In the genomic region with DNA sequence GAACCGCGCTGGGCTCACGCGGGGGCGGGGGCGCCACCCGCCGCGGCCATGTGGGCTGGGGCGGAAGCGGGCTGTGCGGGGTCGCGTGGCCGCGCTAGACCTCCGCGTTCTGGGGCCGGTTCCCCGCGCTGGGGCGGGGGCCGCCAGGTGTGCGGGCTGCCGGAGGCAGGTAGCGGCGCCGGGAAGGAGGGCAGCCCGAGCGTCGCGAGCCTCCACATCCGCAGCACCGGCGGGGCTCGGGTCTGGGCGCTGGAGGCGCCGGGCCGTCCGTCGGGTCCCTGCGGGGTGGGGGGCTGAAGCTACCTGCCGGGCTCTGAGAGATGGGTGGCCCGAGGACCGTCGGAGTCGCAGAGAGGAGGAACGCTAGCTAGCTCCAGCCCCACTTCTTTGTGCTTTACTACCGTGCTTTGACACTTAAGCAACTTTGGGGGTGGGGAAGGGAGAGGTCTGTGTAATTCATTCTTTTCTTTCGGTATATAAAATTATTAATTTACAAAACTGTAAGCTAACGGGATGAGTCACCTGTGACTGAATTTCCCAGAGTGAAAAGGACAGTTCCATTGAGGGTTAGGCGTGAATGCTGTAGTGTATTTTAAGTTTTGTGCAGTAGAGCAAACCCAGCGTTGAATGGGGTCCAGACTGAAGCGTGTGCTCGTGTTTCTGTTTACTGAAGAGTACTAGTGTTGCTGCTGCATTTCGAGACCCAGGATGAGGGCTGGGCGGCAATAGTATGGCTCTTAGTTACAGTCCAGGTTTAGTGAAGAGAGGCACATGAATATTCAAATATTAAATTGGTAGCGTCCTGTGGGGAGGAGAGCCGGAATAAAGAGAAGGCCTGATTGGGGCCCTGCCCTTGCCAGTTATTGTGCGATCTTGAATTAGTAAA, we compare ENCODE assay signal across 1 cellular context.
TF ChIP-seq lines count a peak whose summit lies in the region.

No MANE protein-coding gene starts in this region.

TF ChIP-seq in SK-N-SH, 30 proteins besides CTCF, POLR2A, EP300 and RAD21 (continued from another document):
- TF ChIP-seq, protein P1, sequence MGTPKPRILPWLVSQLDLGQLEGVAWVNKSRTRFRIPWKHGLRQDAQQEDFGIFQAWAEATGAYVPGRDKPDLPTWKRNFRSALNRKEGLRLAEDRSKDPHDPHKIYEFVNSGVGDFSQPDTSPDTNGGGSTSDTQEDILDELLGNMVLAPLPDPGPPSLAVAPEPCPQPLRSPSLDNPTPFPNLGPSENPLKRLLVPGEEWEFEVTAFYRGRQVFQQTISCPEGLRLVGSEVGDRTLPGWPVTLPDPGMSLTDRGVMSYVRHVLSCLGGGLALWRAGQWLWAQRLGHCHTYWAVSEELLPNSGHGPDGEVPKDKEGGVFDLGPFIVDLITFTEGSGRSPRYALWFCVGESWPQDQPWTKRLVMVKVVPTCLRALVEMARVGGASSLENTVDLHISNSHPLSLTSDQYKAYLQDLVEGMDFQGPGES (IDR thresholded peaks at IDR 0.05; ENCODE audit: low read depth, low read length) = no peak
- TF ChIP-seq TCF12 (IDR thresholded peaks at IDR 0.05) (no peak), RCOR1 (IDR thresholded peaks at IDR 0.05; ENCODE audit: low read length) (no peak), MXI1 (IDR thresholded peaks at IDR 0.05; ENCODE audit: low read depth, low read length) (peak; percentile 64; the same call in 1 of the 2 replicates), GABPA (IDR thresholded peaks at IDR 0.05; ENCODE audit: low read depth) (no peak), MEF2A (IDR thresholded peaks at IDR 0.05; ENCODE audit: borderline replicate concordance, low read depth) (no peak), NRF1 (IDR thresholded peaks at IDR 0.05; ENCODE audit: low read depth, low read length) (no peak), RXRA (IDR thresholded peaks at IDR 0.05; ENCODE audit: borderline replicate concordance, low read depth) (no peak)
- TF ChIP-seq, protein P2, sequence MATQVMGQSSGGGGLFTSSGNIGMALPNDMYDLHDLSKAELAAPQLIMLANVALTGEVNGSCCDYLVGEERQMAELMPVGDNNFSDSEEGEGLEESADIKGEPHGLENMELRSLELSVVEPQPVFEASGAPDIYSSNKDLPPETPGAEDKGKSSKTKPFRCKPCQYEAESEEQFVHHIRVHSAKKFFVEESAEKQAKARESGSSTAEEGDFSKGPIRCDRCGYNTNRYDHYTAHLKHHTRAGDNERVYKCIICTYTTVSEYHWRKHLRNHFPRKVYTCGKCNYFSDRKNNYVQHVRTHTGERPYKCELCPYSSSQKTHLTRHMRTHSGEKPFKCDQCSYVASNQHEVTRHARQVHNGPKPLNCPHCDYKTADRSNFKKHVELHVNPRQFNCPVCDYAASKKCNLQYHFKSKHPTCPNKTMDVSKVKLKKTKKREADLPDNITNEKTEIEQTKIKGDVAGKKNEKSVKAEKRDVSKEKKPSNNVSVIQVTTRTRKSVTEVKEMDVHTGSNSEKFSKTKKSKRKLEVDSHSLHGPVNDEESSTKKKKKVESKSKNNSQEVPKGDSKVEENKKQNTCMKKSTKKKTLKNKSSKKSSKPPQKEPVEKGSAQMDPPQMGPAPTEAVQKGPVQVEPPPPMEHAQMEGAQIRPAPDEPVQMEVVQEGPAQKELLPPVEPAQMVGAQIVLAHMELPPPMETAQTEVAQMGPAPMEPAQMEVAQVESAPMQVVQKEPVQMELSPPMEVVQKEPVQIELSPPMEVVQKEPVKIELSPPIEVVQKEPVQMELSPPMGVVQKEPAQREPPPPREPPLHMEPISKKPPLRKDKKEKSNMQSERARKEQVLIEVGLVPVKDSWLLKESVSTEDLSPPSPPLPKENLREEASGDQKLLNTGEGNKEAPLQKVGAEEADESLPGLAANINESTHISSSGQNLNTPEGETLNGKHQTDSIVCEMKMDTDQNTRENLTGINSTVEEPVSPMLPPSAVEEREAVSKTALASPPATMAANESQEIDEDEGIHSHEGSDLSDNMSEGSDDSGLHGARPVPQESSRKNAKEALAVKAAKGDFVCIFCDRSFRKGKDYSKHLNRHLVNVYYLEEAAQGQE (IDR thresholded peaks at IDR 0.05; ENCODE audit: low read depth, low read length) = no peak
- TF ChIP-seq, protein P3, sequence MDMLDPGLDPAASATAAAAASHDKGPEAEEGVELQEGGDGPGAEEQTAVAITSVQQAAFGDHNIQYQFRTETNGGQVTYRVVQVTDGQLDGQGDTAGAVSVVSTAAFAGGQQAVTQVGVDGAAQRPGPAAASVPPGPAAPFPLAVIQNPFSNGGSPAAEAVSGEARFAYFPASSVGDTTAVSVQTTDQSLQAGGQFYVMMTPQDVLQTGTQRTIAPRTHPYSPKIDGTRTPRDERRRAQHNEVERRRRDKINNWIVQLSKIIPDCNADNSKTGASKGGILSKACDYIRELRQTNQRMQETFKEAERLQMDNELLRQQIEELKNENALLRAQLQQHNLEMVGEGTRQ (IDR thresholded peaks at IDR 0.05; ENCODE audit: borderline replicate concordance, low read depth, low read length) = no peak
- TF ChIP-seq, protein P4, sequence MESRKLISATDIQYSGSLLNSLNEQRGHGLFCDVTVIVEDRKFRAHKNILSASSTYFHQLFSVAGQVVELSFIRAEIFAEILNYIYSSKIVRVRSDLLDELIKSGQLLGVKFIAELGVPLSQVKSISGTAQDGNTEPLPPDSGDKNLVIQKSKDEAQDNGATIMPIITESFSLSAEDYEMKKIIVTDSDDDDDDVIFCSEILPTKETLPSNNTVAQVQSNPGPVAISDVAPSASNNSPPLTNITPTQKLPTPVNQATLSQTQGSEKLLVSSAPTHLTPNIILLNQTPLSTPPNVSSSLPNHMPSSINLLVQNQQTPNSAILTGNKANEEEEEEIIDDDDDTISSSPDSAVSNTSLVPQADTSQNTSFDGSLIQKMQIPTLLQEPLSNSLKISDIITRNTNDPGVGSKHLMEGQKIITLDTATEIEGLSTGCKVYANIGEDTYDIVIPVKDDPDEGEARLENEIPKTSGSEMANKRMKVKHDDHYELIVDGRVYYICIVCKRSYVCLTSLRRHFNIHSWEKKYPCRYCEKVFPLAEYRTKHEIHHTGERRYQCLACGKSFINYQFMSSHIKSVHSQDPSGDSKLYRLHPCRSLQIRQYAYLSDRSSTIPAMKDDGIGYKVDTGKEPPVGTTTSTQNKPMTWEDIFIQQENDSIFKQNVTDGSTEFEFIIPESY (IDR thresholded peaks at IDR 0.05; ENCODE audit: borderline replicate concordance, low read depth) = no peak
- TF ChIP-seq, protein P5, sequence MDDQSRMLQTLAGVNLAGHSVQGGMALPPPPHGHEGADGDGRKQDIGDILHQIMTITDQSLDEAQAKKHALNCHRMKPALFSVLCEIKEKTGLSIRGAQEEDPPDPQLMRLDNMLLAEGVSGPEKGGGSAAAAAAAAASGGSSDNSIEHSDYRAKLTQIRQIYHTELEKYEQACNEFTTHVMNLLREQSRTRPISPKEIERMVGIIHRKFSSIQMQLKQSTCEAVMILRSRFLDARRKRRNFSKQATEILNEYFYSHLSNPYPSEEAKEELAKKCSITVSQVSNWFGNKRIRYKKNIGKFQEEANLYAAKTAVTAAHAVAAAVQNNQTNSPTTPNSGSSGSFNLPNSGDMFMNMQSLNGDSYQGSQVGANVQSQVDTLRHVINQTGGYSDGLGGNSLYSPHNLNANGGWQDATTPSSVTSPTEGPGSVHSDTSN (IDR thresholded peaks at IDR 0.05) = no peak
- TF ChIP-seq, protein P6, sequence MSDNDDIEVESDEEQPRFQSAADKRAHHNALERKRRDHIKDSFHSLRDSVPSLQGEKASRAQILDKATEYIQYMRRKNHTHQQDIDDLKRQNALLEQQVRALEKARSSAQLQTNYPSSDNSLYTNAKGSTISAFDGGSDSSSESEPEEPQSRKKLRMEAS (IDR thresholded peaks at IDR 0.05; ENCODE audit: low read depth) = peak; percentile 31; the same call in 1 of the 2 replicates
